In the genomic region with DNA sequence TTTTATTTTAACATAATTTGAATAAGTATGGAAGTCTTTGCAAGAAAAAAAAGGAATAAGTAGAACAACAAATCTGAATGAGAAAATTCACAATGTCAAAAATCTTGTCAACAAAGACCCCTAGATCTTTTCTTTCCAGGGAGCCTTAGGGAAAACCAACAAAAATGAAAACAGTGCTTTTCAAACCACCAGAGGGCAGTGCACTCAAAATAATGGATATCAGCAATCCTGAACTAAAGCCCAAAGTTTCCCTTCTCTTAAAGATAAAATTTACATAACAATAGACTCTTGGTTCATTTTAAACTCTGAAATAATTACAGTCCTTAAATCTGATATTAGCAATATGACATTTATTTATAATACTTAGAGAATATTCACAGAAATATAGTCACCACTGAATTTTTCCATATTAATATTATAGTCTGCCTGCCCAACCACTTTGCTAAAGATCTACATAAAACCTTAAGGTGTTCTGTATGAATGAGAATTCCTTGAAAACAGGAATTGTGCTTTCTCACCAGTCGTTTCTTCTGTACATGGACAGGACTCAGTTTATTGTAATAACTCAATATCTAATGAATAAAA, we compare ENCODE assay signal across 7 cellular contexts.
DNase-seq lines count a peak whose midpoint lies in the region; FAIRE-seq and TF ChIP-seq lines count a peak whose summit lies in the region.

No MANE protein-coding gene starts in this region.

- no peaks in the 10 kb centered on the region for H4K20me1 ChIP-seq in PC-9 (ENCODE audit: insufficient read depth)

- no peak overlapping the region for H3K27ac ChIP-seq in PC-9

- H3K4me1 ChIP-seq in PC-9 (replicated peaks; ENCODE audit: insufficient read depth), result no peaks in the 10 kb centered on the region

- TF ChIP-seq CTCF in GM12864 (IDR thresholded peaks at IDR 0.05; ENCODE audit: low read depth, low read length, missing control alignments) (peak; percentile 56), PC-9 (conservative IDR thresholded peaks at IDR 0.05) (peak; percentile 89), epithelial cell of esophagus (IDR thresholded peaks at IDR 0.05; ENCODE audit: insufficient read depth, low read depth, low read length, missing control alignments) (peak; percentile 62)

- BruUV-seq in PC-9 (replicated peaks; lab: Mats Ljungman, UMichigan), result no TSS peak

- no peaks in the 10 kb centered on the region for H3K79me2 ChIP-seq in PC-9 (ENCODE audit: low read depth)

- intact Hi-C loops in PC-9 (cut with micrococcal nuclease; ENCODE audit: unreplicated experiment), result loop anchor here (1.0 to 10.0 kb wide), 2 partner anchors 312 to 594 kb away; no protein-coding TSS in a partner anchor

- no peak overlapping the region for H3K4me3 ChIP-seq in GM12864 (ENCODE audit: low read depth, low read length)
- H3K4me3 ChIP-seq in PC-9, result no peak overlapping the region
- H3K4me3 ChIP-seq in epithelial cell of esophagus (ENCODE audit: low read length), result no peak overlapping the region

- H3K9me3 ChIP-seq in PC-9 (ENCODE audit: insufficient read depth, low read depth), result peaks cover 3% of the 10 kb centered on the region; the same call in 1 of the 2 replicates

- no peak overlapping the region for H2AFZ ChIP-seq in PC-9

- H3K4me2 ChIP-seq in PC-9, result no peak overlapping the region

- no peak for FAIRE-seq in HTR-8/SVneo (lab: Jason Lieb, UNC)

- POLR2A ChIA-PET in PC-9 (lab: Charles Lee; ENCODE audit: unreplicated experiment), result no interaction called here

- no peaks in the 10 kb centered on the region for H3F3A ChIP-seq in PC-9 (ENCODE audit: insufficient read depth, low read depth)

- H3K36me3 ChIP-seq in PC-9 (ENCODE audit: low read depth), result no peaks in the 10 kb centered on the region

- no peaks in the 10 kb centered on the region for H3K9me2 ChIP-seq in PC-9 (ENCODE audit: insufficient read depth)

- CTCF ChIA-PET in PC-9 (lab: Charles Lee), result no interaction called here

- DNase-seq in GM12864 (ENCODE audit: low read depth), result no peak
- DNase-seq in HTR-8/SVneo (ENCODE audit: insufficient read length, low spot score), result peak; percentile 25
- peak in 1 of 2 experiments; percentile 24 for DNase-seq in PC-9
- DNase-seq in epithelial cell of esophagus (ENCODE audit: low read depth), result peak; percentile 51
- peak; percentile 3 for DNase-seq in non-pigmented ciliary epithelial cell (ENCODE audit: low read depth)
- DNase-seq in activated T-cell treated with anti-CD3 and anti-CD28 coated beads, Interleukin-2, amount 50 U/mL, for 1 hour, result no peak
- no peak for DNase-seq in GM19238 (ENCODE audit: insufficient read length, low spot score)

- H3K27me3 ChIP-seq in PC-9 (ENCODE audit: insufficient read depth, low read depth), result no peaks in the 10 kb centered on the region

Comparison
In these comparisons a context has a peak if more than half of its experiments do, and no peak if none do; other contexts are left out.
1. DNase-seq: peak in HTR-8/SVneo (single experiment), epithelial cell of esophagus (single experiment) and non-pigmented ciliary epithelial cell (single experiment); none in GM12864 (single experiment), activated T-cell treated with anti-CD3 and anti-CD28 coated beads, Interleukin-2, amount 50 U/mL, for 1 hour (single experiment) and GM19238 (single experiment).
2. Peak in every context shown above with its lines, with median percentiles within 50 percentile points of each other: CTCF ChIP-seq.